17 cellular contexts compared by ENCODE assay signal in genomic region chr21:28834335-28835238, GRCh38.
DNase-seq lines count a peak whose midpoint lies in the region; ATAC-seq lines count a peak whose summit lies in the region.
"Had no signal": no experiment of that assay in that cellular context is flagged by ENCODE, and none has a peak within 500 bp of the region (broad histone marks: within the 10 kb centered on the region; RNA-seq: fewer than 3 reads in every experiment).

No MANE protein-coding gene starts in this region.

- no peaks in the 10 kb centered on the region for H3K27me3 Mint-ChIP-seq in activated T-helper 17 cell treated with anti-CD3 and anti-CD28 coated beads, Interleukin-2, amount 50 U/mL, for 72 hours
- H3K27me3 Mint-ChIP-seq in immature natural killer cell (ENCODE audit: low read depth in 3 of 3), result peaks cover 2 to 6% (median 3%) of the 10 kb centered on the region in 3 donors

- H3K36me3 Mint-ChIP-seq in activated T-helper 17 cell treated with anti-CD3 and anti-CD28 coated beads, Interleukin-2, amount 50 U/mL, for 72 hours (ENCODE audit: low read depth), result no peaks in the 10 kb centered on the region
- H3K36me3 Mint-ChIP-seq in immature natural killer cell, result peaks cover 3 to 4% (median 3%) of the 10 kb centered on the region in 3 donors

- H3K4me1 Mint-ChIP-seq in activated T-helper 17 cell treated with anti-CD3 and anti-CD28 coated beads, Interleukin-2, amount 50 U/mL, for 72 hours, result peaks cover 41% of the 10 kb centered on the region
- H3K4me1 Mint-ChIP-seq in immature natural killer cell, result peaks cover 84 to 91% of the 10 kb centered on the region in 2 donors

- no peak overlapping the region for H3K27ac Mint-ChIP-seq in activated T-helper 17 cell treated with anti-CD3 and anti-CD28 coated beads, Interleukin-2, amount 50 U/mL, for 72 hours
- H3K27ac Mint-ChIP-seq in immature natural killer cell, result peak overlapping the region; percentile 91 to 99 (median 94)

- ATAC-seq in activated T-helper 17 cell treated with anti-CD3 and anti-CD28 coated beads, Interleukin-2, amount 50 U/mL, for 72 hours (replicated peaks), result no peak
- ATAC-seq in GM21619 (IDR thresholded peaks at IDR 0.05; ENCODE audit: unreplicated experiment), result no peak
- ATAC-seq: left lobe of liver had no signal

- DNase-seq in DMS53 (lab: John Stamatoyannopoulos, UW) (peak; percentile 4), DMS53 treated with DMSO at 0.1 percent for 48 hours (lab: John Stamatoyannopoulos, UW; ENCODE audit: unreplicated experiment) (no peak), ELF-1 (ENCODE audit: low read depth, low spot score) (peak; percentile 4), immature natural killer cell (no peak), NCI-H187 (lab: John Stamatoyannopoulos, UW) (no peak), NOMO-1 (lab: John Stamatoyannopoulos, UW; ENCODE audit: unreplicated experiment in 2 of 2) (no peak)
- DNase-seq: activated naive CD4-positive, alpha-beta T cell treated with Interleukin-2 at 50 U/mL for 16 hours; BE2C; dorsolateral prefrontal cortex; NCI-H187 treated with DMSO at 0.1 percent for 48 hours; NCI-H226; occipital lobe; RPMI8226; stimulated activated CD4-positive, alpha-beta T cell treated with anti-CD3 and anti-CD28 coated beads, Interleukin-12 subunit alpha, Interleukin-12 subunit beta, amount 100 ng/mL, for 4 hours had no signal

- peaks cover 2% of the 10 kb centered on the region for H3K9me3 Mint-ChIP-seq in activated T-helper 17 cell treated with anti-CD3 and anti-CD28 coated beads, Interleukin-2, amount 50 U/mL, for 72 hours
- no peaks in the 10 kb centered on the region for H3K9me3 Mint-ChIP-seq in immature natural killer cell

- peak overlapping the region; percentile 54 for H3K4me3 Mint-ChIP-seq in activated T-helper 17 cell treated with anti-CD3 and anti-CD28 coated beads, Interleukin-2, amount 50 U/mL, for 72 hours
- peak overlapping the region; percentile 90 to 97 (median 95) for H3K4me3 Mint-ChIP-seq in immature natural killer cell

Comparison
In these comparisons a context has a peak if more than half of its experiments do, and no peak if none do; other contexts are left out.
1. DNase-seq: peak in DMS53 (single experiment) and ELF-1 (single experiment); none in DMS53 treated with DMSO at 0.1 percent for 48 hours (single experiment), immature natural killer cell (0 of 3), NCI-H187 (0 of 2) and NOMO-1 (0 of 2).